Comparison of ENCODE assay signal across 25 cellular contexts in the genomic region with DNA sequence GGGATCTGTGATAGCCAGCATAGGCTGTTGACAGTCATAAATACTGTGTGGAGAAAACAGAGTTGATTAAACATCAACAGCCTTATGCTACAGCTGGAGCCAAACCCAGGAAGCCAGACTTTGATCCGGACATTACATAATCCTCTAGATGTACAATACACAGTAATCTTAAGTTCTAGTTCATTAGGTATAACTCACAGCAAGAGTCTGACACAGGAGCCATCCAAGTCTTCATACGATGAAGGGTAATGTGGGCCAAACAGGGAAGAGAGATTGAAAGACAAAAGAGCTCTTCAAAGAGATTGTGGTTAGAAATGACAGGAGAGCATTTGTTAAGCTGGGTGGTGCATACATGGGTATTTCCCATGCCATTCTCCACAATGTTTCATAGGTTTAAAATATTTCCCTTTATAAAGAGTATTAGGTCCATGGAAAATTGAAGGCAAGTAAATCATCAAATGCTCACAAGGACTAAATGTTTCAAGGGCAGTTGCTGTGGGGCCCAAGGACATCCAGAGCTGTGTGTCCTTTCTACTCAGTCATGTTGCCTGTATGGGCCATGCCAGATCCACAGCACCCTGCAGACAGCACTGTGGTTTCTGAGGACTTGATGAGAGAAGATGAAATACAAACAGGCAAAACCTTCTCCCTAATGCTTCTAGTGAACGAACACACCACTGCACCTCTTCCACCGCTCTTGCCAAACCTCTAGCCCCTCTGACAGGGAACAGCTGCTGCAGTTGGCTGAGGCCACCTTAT. TPM values are rescaled to one million over a fixed set of nuclear protein-coding genes. Genes with fewer than 3 reads are reported as not detected.
DNase-seq lines count a peak whose midpoint lies in the region; ATAC-seq and TF ChIP-seq lines count a peak whose summit lies in the region.
"Had no signal": no experiment of that assay in that cellular context is flagged by ENCODE, and none has a peak within 500 bp of the region (broad histone marks: within the 10 kb centered on the region; RNA-seq: fewer than 3 reads in every experiment).

No MANE protein-coding gene starts in this region.

- no peaks in the 10 kb centered on the region for H4K20me1 ChIP-seq in KMS-11 (ENCODE audit: insufficient read depth)

- H3K79me2 ChIP-seq in KMS-11 (ENCODE audit: insufficient read depth, low read depth): no peaks in the 10 kb centered on the region

- no peaks in the 10 kb centered on the region for H3K9me3 Mint-ChIP-seq in CD4-positive, alpha-beta T cell
- no peaks in the 10 kb centered on the region for H3K9me3 Mint-ChIP-seq in central memory CD8-positive, alpha-beta T cell
- H3K9me3 Mint-ChIP-seq: neural progenitor cell; stimulated activated effector memory CD8-positive, alpha-beta T cell treated with anti-CD3 and anti-CD28 coated beads, Interleukin-12 subunit alpha, Interleukin-12 subunit beta, amount 100 ng/mL, for 72 hours had no signal

- peak overlapping the region; percentile 23 for H3K4me2 ChIP-seq in KMS-11
- H3K4me2 ChIP-seq: neural progenitor cell had no signal

- POLR2A ChIA-PET in CD4-positive, alpha-beta T cell (lab: Charles Lee): no interaction called here

- intact Hi-C loops in CD4-positive, alpha-beta T cell (cut with DNase I, micrococcal nuclease): no loop called here
- intact Hi-C loops in testis (cut with DNase I; ENCODE audit: low total_unique reads): no loop called here

- no peak overlapping the region for H3K9ac ChIP-seq in KMS-11
- peak overlapping the region in 1 of 2 donors; percentile 17 for H3K9ac ChIP-seq in mucosa of rectum (ENCODE audit: low read depth in 1 of 2, low read length in 2 of 2)
- H3K9ac ChIP-seq: neural progenitor cell had no signal

- no peak for DNase-seq in CD4-positive, alpha-beta T cell
- no peak for DNase-seq in central memory CD8-positive, alpha-beta T cell (ENCODE audit: low spot score in 2 of 2)
- DNase-seq in testis: no peak
- DNase-seq in AG20443 (ENCODE audit: low spot score): no peak
- DNase-seq in AML-193 (lab: John Stamatoyannopoulos, UW): no peak
- DNase-seq: brain microvascular endothelial cell; CD4-positive, CD25-positive, alpha-beta regulatory T cell; effector memory CD4-positive, alpha-beta T cell; esophagus squamous epithelium; GDM1; KBM-7; MV-4-11; NCI-H187; NCI-H2227 treated with DMSO at 0.1 percent for 48 hours; stimulated activated CD4-positive, alpha-beta T cell treated with anti-CD3 and anti-CD28 coated beads, Interleukin-1b, Interleukin-23, amount 100 ng/mL, for 48 hours had no signal

- H3K36me3 ChIP-seq in KMS-11 (ENCODE audit: insufficient read depth) (no peaks in the 10 kb centered on the region), mucosa of rectum (ENCODE audit: control insufficient read depth in 2 of 2, insufficient read depth in 2 of 2, low read length in 2 of 2) (no peaks in the 10 kb centered on the region), testis (ENCODE audit: low read depth, missing control alignments) (no peaks in the 10 kb centered on the region)
- H3K36me3 ChIP-seq: brain microvascular endothelial cell, esophagus squamous epithelium, neural progenitor cell, thoracic aorta had no signal

- WGBS in testis, 2 donors: 58 to 68% methylated on average over 4 of the region's 4 CpGs

- no peaks in the 10 kb centered on the region for H3K27me3 Mint-ChIP-seq in CD4-positive, alpha-beta T cell
- no peaks in the 10 kb centered on the region for H3K27me3 Mint-ChIP-seq in central memory CD8-positive, alpha-beta T cell

- H3K4me3 ChIP-seq in KMS-11 (IDR thresholded peaks at IDR 0.05; ENCODE audit: insufficient read depth, low read depth, low read length) (no peak overlapping the region), mucosa of rectum (ENCODE audit: low read length in 2 of 2) (no peak overlapping the region), testis (no peak overlapping the region)
- H3K4me3 ChIP-seq: esophagus squamous epithelium, gastroesophageal sphincter, neural progenitor cell, thoracic aorta had no signal

- H3K36me3 Mint-ChIP-seq in CD4-positive, alpha-beta T cell (ENCODE audit: low read depth): peaks cover 8% of the 10 kb centered on the region
- no peaks in the 10 kb centered on the region for H3K36me3 Mint-ChIP-seq in central memory CD8-positive, alpha-beta T cell (ENCODE audit: insufficient read depth)
- H3K36me3 Mint-ChIP-seq: neural progenitor cell; stimulated activated effector memory CD8-positive, alpha-beta T cell treated with anti-CD3 and anti-CD28 coated beads, Interleukin-12 subunit alpha, Interleukin-12 subunit beta, amount 100 ng/mL, for 72 hours had no signal

- peaks cover 32% of the 10 kb centered on the region for H3K4me1 ChIP-seq in KMS-11 (ENCODE audit: low read depth, poor library complexity, severe bottlenecking)
- peaks cover 5 to 6% of the 10 kb centered on the region in 2 donors for H3K4me1 ChIP-seq in mucosa of rectum (ENCODE audit: control insufficient read depth in 2 of 2, insufficient read depth in 2 of 2, low read length in 2 of 2)
- no peaks in the 10 kb centered on the region for H3K4me1 ChIP-seq in testis
- H3K4me1 ChIP-seq: gastroesophageal sphincter, neural progenitor cell had no signal

- peak; percentile 52 for ATAC-seq in CD4-positive, alpha-beta T cell (ENCODE audit: poor library complexity)
- ATAC-seq in central memory CD8-positive, alpha-beta T cell (replicated peaks; ENCODE audit: extremely low read depth, poor library complexity, severe bottlenecking): peak; percentile 6
- no peak for ATAC-seq in GM21423 (IDR thresholded peaks at IDR 0.05; ENCODE audit: unreplicated experiment)
- ATAC-seq: gastroesophageal sphincter; HCT116; stimulated activated effector memory CD8-positive, alpha-beta T cell treated with anti-CD3 and anti-CD28 coated beads, Interleukin-12 subunit alpha, Interleukin-12 subunit beta, amount 100 ng/mL, for 72 hours had no signal

- CTCF ChIA-PET in CD4-positive, alpha-beta T cell (lab: Charles Lee): no interaction called here

- 0 out of 2 replicates have a peak overlapping the region, but pooled peaks have one; percentile 0 for H2AFZ ChIP-seq in KMS-11 (ENCODE audit: low read depth)
- H2AFZ ChIP-seq: neural progenitor cell had no signal

- TF ChIP-seq CTCF in CD4-positive, alpha-beta T cell (IDR thresholded peaks at IDR 0.05): no peak
- TF ChIP-seq CTCF in KMS-11 (conservative IDR thresholded peaks at IDR 0.05; ENCODE audit: low read depth, low read length) (no peak), testis (IDR thresholded peaks at IDR 0.05) (no peak)

- peaks cover 12% of the 10 kb centered on the region for H3K4me1 Mint-ChIP-seq in CD4-positive, alpha-beta T cell (ENCODE audit: low read depth)
- H3K4me1 Mint-ChIP-seq in central memory CD8-positive, alpha-beta T cell: no peaks in the 10 kb centered on the region
- H3K4me1 Mint-ChIP-seq: neural progenitor cell; stimulated activated effector memory CD8-positive, alpha-beta T cell treated with anti-CD3 and anti-CD28 coated beads, Interleukin-12 subunit alpha, Interleukin-12 subunit beta, amount 100 ng/mL, for 72 hours had no signal

- no peak overlapping the region for H3K27ac ChIP-seq in CD4-positive, alpha-beta T cell (ENCODE audit: low read depth, low read length)
- H3K27ac ChIP-seq in KMS-11 (peak overlapping the region; percentile 7; the same call in 1 of the 2 replicates), mucosa of rectum (ENCODE audit: low read depth in 2 of 2, low read length in 2 of 2) (peak overlapping the region; percentile 65 to 73), testis (no peak overlapping the region)
- H3K27ac ChIP-seq: brain microvascular endothelial cell, gastroesophageal sphincter, neural progenitor cell, thoracic aorta had no signal

- H3K9me3 ChIP-seq in CD4-positive, alpha-beta T cell (ENCODE audit: control insufficient read depth, low read length): no peaks in the 10 kb centered on the region
- no peaks in the 10 kb centered on the region for H3K9me3 ChIP-seq in mucosa of rectum (ENCODE audit: control insufficient read depth in 2 of 2, low read length in 2 of 2)
- no peaks in the 10 kb centered on the region for H3K9me3 ChIP-seq in testis
- H3K9me3 ChIP-seq: esophagus squamous epithelium, gastroesophageal sphincter, thoracic aorta had no signal

- no peak overlapping the region for H3K4me3 Mint-ChIP-seq in CD4-positive, alpha-beta T cell
- no peak overlapping the region for H3K4me3 Mint-ChIP-seq in central memory CD8-positive, alpha-beta T cell
- H3K4me3 Mint-ChIP-seq: CD4-positive, CD25-positive, alpha-beta regulatory T cell; neural progenitor cell; stimulated activated effector memory CD8-positive, alpha-beta T cell treated with anti-CD3 and anti-CD28 coated beads, Interleukin-12 subunit alpha, Interleukin-12 subunit beta, amount 100 ng/mL, for 72 hours had no signal

- H3K27me3 ChIP-seq in CD4-positive, alpha-beta T cell (ENCODE audit: control insufficient read depth, insufficient read depth, low read length): no peaks in the 10 kb centered on the region
- no peaks in the 10 kb centered on the region for H3K27me3 ChIP-seq in KMS-11 (ENCODE audit: insufficient read depth, low read depth)
- H3K27me3 ChIP-seq in mucosa of rectum (ENCODE audit: control insufficient read depth in 2 of 2, insufficient read depth in 2 of 2, low read length in 2 of 2): no peaks in the 10 kb centered on the region
- no peaks in the 10 kb centered on the region for H3K27me3 ChIP-seq in testis
- H3K27me3 ChIP-seq: brain microvascular endothelial cell, esophagus squamous epithelium, gastroesophageal sphincter, neural progenitor cell had no signal

- peak overlapping the region; percentile 4 for H3K27ac Mint-ChIP-seq in CD4-positive, alpha-beta T cell
- no peak overlapping the region for H3K27ac Mint-ChIP-seq in central memory CD8-positive, alpha-beta T cell (ENCODE audit: low read depth)
- H3K27ac Mint-ChIP-seq: CD4-positive, CD25-positive, alpha-beta regulatory T cell; neural progenitor cell; progenitor cell of endocrine pancreas; stimulated activated effector memory CD8-positive, alpha-beta T cell treated with anti-CD3 and anti-CD28 coated beads, Interleukin-12 subunit alpha, Interleukin-12 subunit beta, amount 100 ng/mL, for 72 hours had no signal

- no peak for TF ChIP-seq POLR2A in testis (IDR thresholded peaks at IDR 0.05)

RNA-seq across cellular contexts. Expression of a gene that starts 14.4 kb away (rescaled TPM):
- not detected for total RNA-seq in CD4-positive, alpha-beta T cell
- not detected for total RNA-seq in testis
- polyA plus RNA-seq in testis (ENCODE audit: insufficient read depth, low read depth, low replicate concordance): not detected
- total RNA-seq: CD4-positive, CD25-positive, alpha-beta regulatory T cell; esophagus squamous epithelium; gastroesophageal sphincter; kidney epithelial cell; progenitor cell of endocrine pancreas; thoracic aorta had no signal
- polyA plus RNA-seq: CD4-positive, CD25-positive, alpha-beta regulatory T cell had no signal

RNA-seq across cellular contexts. Expression of a gene that starts 40.8 kb away (rescaled TPM):
- not detected for total RNA-seq in CD4-positive, alpha-beta T cell
- total RNA-seq in testis: under 1 TPM; 0.12 to 0.63 TPM
- 0.55 TPM for polyA plus RNA-seq in testis (ENCODE audit: insufficient read depth, low read depth, low replicate concordance)
- total RNA-seq: CD4-positive, CD25-positive, alpha-beta regulatory T cell had no signal

Comparison
In these comparisons a context has a peak if more than half of its experiments do, and no peak if none do; other contexts are left out.
1. H3K27ac ChIP-seq: peak in KMS-11 (single experiment) and mucosa of rectum (2 of 2); none in CD4-positive, alpha-beta T cell (single experiment) and testis (0 of 2).